In genomic region chr1:154419620-154420020, GRCh38 we compare ENCODE assay signal across 1 cellular context.
TF ChIP-seq lines count a peak whose summit lies in the region.

No MANE protein-coding gene starts in this region.

TF ChIP-seq in HepG2, 621 proteins besides CTCF, POLR2A, EP300 and RAD21 (continued from another document and continues in another):
- 0 out of 2 replicates have a peak, but pooled peaks have one; percentile 58 for TF ChIP-seq IRF1 (CRISPR knock-in tag; IDR thresholded peaks at IDR 0.05; ENCODE audit: low read depth)
- TF ChIP-seq REST (IDR thresholded peaks at IDR 0.05; ENCODE audit: borderline replicate concordance in 1 of 2, low read depth in 1 of 2, low read length in 2 of 2), result 0 out of 4 replicates have a peak, but pooled peaks of 1 of the 2 experiments have one; percentile 3
- no peak for TF ChIP-seq ZMAT3 (CRISPR knock-in tag; conservative IDR thresholded peaks at IDR 0.05)
- no peak for TF ChIP-seq GPN1 (CRISPR knock-in tag; IDR thresholded peaks at IDR 0.05; ENCODE audit: borderline replicate concordance)
- TF ChIP-seq, protein P1, sequence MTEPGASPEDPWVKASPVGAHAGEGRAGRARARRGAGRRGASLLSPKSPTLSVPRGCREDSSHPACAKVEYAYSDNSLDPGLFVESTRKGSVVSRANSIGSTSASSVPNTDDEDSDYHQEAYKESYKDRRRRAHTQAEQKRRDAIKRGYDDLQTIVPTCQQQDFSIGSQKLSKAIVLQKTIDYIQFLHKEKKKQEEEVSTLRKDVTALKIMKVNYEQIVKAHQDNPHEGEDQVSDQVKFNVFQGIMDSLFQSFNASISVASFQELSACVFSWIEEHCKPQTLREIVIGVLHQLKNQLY (CRISPR knock-in tag; IDR thresholded peaks at IDR 0.05), result peak; percentile 88
- no peak for TF ChIP-seq ZSCAN9 (CRISPR knock-in tag; IDR thresholded peaks at IDR 0.05; ENCODE audit: borderline replicate concordance)
- TF ChIP-seq WIZ (CRISPR knock-in tag; IDR thresholded peaks at IDR 0.05), result no peak
- no peak for TF ChIP-seq ZNF296 (CRISPR knock-in tag; conservative IDR thresholded peaks at IDR 0.05)
- TF ChIP-seq ZNF644 (CRISPR knock-in tag; IDR thresholded peaks at IDR 0.05; ENCODE audit: low read depth), result peak; percentile 13; the same call in 1 of the 2 replicates
- no peak for TF ChIP-seq SP140L (CRISPR knock-in tag; IDR thresholded peaks at IDR 0.05; ENCODE audit: borderline replicate concordance)
- TF ChIP-seq ATF3 (CRISPR knock-in tag; IDR thresholded peaks at IDR 0.05), result no peak
- no peak for TF ChIP-seq PAWR (CRISPR knock-in tag; IDR thresholded peaks at IDR 0.05; ENCODE audit: borderline replicate concordance)
- peak; percentile 54 for TF ChIP-seq ASH2L (IDR thresholded peaks at IDR 0.05; ENCODE audit: insufficient read length, low read depth, low read length)
- TF ChIP-seq ZNF784 (CRISPR knock-in tag; IDR thresholded peaks at IDR 0.05; ENCODE audit: borderline replicate concordance), result no peak; the same call in 1 of the 2 replicates
- no peak for TF ChIP-seq NR3C1 (CRISPR knock-in tag; IDR thresholded peaks at IDR 0.05)
- no peak for TF ChIP-seq ZNF879 (CRISPR knock-in tag; IDR thresholded peaks at IDR 0.05)
- TF ChIP-seq SRF (IDR thresholded peaks at IDR 0.05; ENCODE audit: low read depth, low read length), result no peak
- no peak for TF ChIP-seq ISX (CRISPR knock-in tag; conservative IDR thresholded peaks at IDR 0.05)
- peak; percentile 32; the same call in 1 of the 2 replicates for TF ChIP-seq ZBTB38 (CRISPR knock-in tag; IDR thresholded peaks at IDR 0.05)
- no peak for TF ChIP-seq ZNF143 (CRISPR knock-in tag; IDR thresholded peaks at IDR 0.05)
- TF ChIP-seq ZNF597 (CRISPR knock-in tag; IDR thresholded peaks at IDR 0.05), result no peak
- TF ChIP-seq STAT5B (CRISPR knock-in tag; IDR thresholded peaks at IDR 0.05), result no peak
- TF ChIP-seq NCOA5 (CRISPR knock-in tag; IDR thresholded peaks at IDR 0.05), result no peak
- TF ChIP-seq, protein P2, sequence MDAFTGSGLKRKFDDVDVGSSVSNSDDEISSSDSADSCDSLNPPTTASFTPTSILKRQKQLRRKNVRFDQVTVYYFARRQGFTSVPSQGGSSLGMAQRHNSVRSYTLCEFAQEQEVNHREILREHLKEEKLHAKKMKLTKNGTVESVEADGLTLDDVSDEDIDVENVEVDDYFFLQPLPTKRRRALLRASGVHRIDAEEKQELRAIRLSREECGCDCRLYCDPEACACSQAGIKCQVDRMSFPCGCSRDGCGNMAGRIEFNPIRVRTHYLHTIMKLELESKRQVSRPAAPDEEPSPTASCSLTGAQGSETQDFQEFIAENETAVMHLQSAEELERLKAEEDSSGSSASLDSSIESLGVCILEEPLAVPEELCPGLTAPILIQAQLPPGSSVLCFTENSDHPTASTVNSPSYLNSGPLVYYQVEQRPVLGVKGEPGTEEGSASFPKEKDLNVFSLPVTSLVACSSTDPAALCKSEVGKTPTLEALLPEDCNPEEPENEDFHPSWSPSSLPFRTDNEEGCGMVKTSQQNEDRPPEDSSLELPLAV (CRISPR knock-in tag; conservative IDR thresholded peaks at IDR 0.05; ENCODE audit: low read depth), result no peak
- peak; percentile 78; the same call in 1 of the 2 replicates for TF ChIP-seq NFKBIZ (CRISPR knock-in tag; IDR thresholded peaks at IDR 0.05)
- TF ChIP-seq, protein P3, sequence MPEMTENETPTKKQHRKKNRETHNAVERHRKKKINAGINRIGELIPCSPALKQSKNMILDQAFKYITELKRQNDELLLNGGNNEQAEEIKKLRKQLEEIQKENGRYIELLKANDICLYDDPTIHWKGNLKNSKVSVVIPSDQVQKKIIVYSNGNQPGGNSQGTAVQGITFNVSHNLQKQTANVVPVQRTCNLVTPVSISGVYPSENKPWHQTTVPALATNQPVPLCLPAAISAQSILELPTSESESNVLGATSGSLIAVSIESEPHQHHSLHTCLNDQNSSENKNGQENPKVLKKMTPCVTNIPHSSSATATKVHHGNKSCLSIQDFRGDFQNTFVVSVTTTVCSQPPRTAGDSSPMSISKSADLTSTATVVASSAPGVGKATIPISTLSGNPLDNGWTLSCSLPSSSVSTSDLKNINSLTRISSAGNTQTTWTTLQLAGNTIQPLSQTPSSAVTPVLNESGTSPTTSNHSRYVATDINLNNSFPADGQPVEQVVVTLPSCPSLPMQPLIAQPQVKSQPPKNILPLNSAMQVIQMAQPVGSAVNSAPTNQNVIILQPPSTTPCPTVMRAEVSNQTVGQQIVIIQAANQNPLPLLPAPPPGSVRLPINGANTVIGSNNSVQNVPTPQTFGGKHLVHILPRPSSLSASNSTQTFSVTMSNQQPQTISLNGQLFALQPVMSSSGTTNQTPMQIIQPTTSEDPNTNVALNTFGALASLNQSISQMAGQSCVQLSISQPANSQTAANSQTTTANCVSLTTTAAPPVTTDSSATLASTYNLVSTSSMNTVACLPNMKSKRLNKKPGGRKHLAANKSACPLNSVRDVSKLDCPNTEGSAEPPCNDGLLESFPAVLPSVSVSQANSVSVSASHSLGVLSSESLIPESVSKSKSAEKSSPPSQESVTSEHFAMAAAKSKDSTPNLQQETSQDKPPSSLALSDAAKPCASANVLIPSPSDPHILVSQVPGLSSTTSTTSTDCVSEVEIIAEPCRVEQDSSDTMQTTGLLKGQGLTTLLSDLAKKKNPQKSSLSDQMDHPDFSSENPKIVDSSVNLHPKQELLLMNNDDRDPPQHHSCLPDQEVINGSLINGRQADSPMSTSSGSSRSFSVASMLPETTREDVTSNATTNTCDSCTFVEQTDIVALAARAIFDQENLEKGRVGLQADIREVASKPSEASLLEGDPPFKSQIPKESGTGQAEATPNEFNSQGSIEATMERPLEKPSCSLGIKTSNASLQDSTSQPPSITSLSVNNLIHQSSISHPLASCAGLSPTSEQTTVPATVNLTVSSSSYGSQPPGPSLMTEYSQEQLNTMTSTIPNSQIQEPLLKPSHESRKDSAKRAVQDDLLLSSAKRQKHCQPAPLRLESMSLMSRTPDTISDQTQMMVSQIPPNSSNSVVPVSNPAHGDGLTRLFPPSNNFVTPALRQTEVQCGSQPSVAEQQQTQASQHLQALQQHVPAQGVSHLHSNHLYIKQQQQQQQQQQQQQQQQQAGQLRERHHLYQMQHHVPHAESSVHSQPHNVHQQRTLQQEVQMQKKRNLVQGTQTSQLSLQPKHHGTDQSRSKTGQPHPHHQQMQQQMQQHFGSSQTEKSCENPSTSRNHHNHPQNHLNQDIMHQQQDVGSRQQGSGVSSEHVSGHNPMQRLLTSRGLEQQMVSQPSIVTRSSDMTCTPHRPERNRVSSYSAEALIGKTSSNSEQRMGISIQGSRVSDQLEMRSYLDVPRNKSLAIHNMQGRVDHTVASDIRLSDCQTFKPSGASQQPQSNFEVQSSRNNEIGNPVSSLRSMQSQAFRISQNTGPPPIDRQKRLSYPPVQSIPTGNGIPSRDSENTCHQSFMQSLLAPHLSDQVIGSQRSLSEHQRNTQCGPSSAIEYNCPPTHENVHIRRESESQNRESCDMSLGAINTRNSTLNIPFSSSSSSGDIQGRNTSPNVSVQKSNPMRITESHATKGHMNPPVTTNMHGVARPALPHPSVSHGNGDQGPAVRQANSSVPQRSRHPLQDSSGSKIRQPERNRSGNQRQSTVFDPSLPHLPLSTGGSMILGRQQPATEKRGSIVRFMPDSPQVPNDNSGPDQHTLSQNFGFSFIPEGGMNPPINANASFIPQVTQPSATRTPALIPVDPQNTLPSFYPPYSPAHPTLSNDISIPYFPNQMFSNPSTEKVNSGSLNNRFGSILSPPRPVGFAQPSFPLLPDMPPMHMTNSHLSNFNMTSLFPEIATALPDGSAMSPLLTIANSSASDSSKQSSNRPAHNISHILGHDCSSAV (CRISPR knock-in tag; IDR thresholded peaks at IDR 0.05; ENCODE audit: borderline replicate concordance), result no peak
- TF ChIP-seq MATR3 (CRISPR knock-in tag; IDR thresholded peaks at IDR 0.05), result no peak
- peak; percentile 62 for TF ChIP-seq MXD4 (CRISPR knock-in tag; IDR thresholded peaks at IDR 0.05)
- TF ChIP-seq SYNCRIP (IDR thresholded peaks at IDR 0.05; ENCODE audit: insufficient read depth, low read depth, low read length), result no peak
- peak; percentile 65; the same call in 1 of the 2 replicates for TF ChIP-seq XBP1 (CRISPR knock-in tag; IDR thresholded peaks at IDR 0.05)
